21 cellular contexts compared by ENCODE assay signal in the genomic region with DNA sequence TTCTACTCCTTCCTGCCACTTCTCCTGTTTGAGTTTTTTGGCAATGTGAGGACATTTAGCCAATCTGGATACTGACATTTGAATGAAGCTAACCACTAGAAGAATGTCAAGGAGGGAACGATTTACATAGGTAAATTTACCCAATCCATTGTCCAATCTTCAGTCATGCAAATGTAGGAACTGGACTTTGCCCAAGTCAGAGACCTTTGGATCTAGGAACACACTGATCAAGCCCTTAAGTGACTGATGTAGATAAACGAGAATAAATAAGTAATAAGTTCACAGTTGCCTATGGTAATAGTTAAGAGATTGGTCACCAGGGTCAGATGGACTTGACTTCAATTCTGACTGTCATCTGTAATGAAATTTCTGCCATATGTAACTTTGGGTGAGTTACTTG.
"Had no signal": no experiment of that assay in that cellular context is flagged by ENCODE, and none has a peak within 500 bp of the region (broad histone marks: within the 10 kb centered on the region; RNA-seq: fewer than 3 reads in every experiment).

No MANE protein-coding gene starts in this region.

- H3K4me1 Mint-ChIP-seq: stimulated activated memory B cell treated with anti-CD40 and anti-IgM and Interleukin-4, amounts not matched to agents 10 μg/mL and 1 μg/mL and 100 μg/mL, for 72 hours had no signal

- H3K27ac ChIP-seq: epithelial cell of prostate, esophagus muscularis mucosa, gastroesophageal sphincter, left ventricle myocardium inferior, neutrophil, right atrium auricular region, sigmoid colon, stomach, thoracic aorta, transverse colon had no signal

- H3K27me3 Mint-ChIP-seq: dendritic cell treated with granulocyte-macrophage colony-stimulating factor and Interleukin-4, amounts not matched to agents 40 ng/mL and 50 ng/mL, for 4 days; effector memory CD8-positive, alpha-beta T cell; naive thymus-derived CD8-positive, alpha-beta T cell; stimulated activated memory B cell treated with anti-CD40 and anti-IgM and Interleukin-4, amounts not matched to agents 10 μg/mL and 1 μg/mL and 100 μg/mL, for 72 hours had no signal

- H3K4me3 ChIP-seq: esophagus muscularis mucosa, gastroesophageal sphincter, left ventricle myocardium inferior, lung, right atrium auricular region, sigmoid colon, smooth muscle cell, stomach, thoracic aorta, transverse colon had no signal

- H3K27me3 ChIP-seq: esophagus muscularis mucosa, gastroesophageal sphincter, neutrophil, right atrium auricular region, sigmoid colon, stomach, transverse colon had no signal

- DNase-seq: effector memory CD8-positive, alpha-beta T cell; glutamatergic neuron; islet precursor cell; left ventricle myocardium inferior; mesenchymal stem cell; naive thymus-derived CD8-positive, alpha-beta T cell; sigmoid colon; stimulated activated CD4-positive, alpha-beta T cell treated with anti-CD3 and anti-CD28 coated beads, Interleukin-2, amount 100 ng/mL, for 48 hours; stomach; substantia nigra; transverse colon had no signal

- H3K36me3 ChIP-seq: esophagus muscularis mucosa, gastroesophageal sphincter, left ventricle myocardium inferior, neutrophil, right atrium auricular region, sigmoid colon, stomach, thoracic aorta, transverse colon had no signal

- H3K4me3 Mint-ChIP-seq: dendritic cell treated with granulocyte-macrophage colony-stimulating factor and Interleukin-4, amounts not matched to agents 40 ng/mL and 50 ng/mL, for 4 days; effector memory CD8-positive, alpha-beta T cell; naive thymus-derived CD8-positive, alpha-beta T cell; stimulated activated memory B cell treated with anti-CD40 and anti-IgM and Interleukin-4, amounts not matched to agents 10 μg/mL and 1 μg/mL and 100 μg/mL, for 72 hours had no signal

- H3K4me1 ChIP-seq: esophagus muscularis mucosa, gastroesophageal sphincter, right atrium auricular region, sigmoid colon, transverse colon had no signal

- ATAC-seq: effector memory CD8-positive, alpha-beta T cell; gastroesophageal sphincter; naive thymus-derived CD8-positive, alpha-beta T cell; stimulated activated memory B cell treated with anti-CD40 and anti-IgM and Interleukin-4, amounts not matched to agents 10 μg/mL and 1 μg/mL and 100 μg/mL, for 72 hours had no signal

- H3K27ac Mint-ChIP-seq: dendritic cell treated with granulocyte-macrophage colony-stimulating factor and Interleukin-4, amounts not matched to agents 40 ng/mL and 50 ng/mL, for 4 days; effector memory CD8-positive, alpha-beta T cell; naive thymus-derived CD8-positive, alpha-beta T cell; stimulated activated memory B cell treated with anti-CD40 and anti-IgM and Interleukin-4, amounts not matched to agents 10 μg/mL and 1 μg/mL and 100 μg/mL, for 72 hours had no signal

- H3K9me3 ChIP-seq: esophagus muscularis mucosa, gastroesophageal sphincter, neutrophil, right atrium auricular region, sigmoid colon, stomach, thoracic aorta, transverse colon had no signal
